1 cellular context compared by ENCODE assay signal in genomic region chr11:65388731-65389130, GRCh38.
TF ChIP-seq lines count a peak whose summit lies in the region.

No MANE protein-coding gene starts in this region.

TF ChIP-seq in HepG2, 621 proteins besides CTCF, POLR2A, EP300 and RAD21:
- no peak for TF ChIP-seq HOXA3 (CRISPR knock-in tag; IDR thresholded peaks at IDR 0.05)
- no peak for TF ChIP-seq ZNF12 (CRISPR knock-in tag; IDR thresholded peaks at IDR 0.05)
- TF ChIP-seq ZNF737 (CRISPR knock-in tag; IDR thresholded peaks at IDR 0.05; ENCODE audit: borderline replicate concordance): no peak
- TF ChIP-seq ZNF775 (CRISPR knock-in tag; IDR thresholded peaks at IDR 0.05; ENCODE audit: borderline replicate concordance): no peak
- no peak for TF ChIP-seq ZNF101 (CRISPR knock-in tag; IDR thresholded peaks at IDR 0.05; ENCODE audit: borderline replicate concordance, low read depth)
- no peak for TF ChIP-seq ZNF251 (CRISPR knock-in tag; IDR thresholded peaks at IDR 0.05)
- no peak for TF ChIP-seq MIXL1 (CRISPR knock-in tag; IDR thresholded peaks at IDR 0.05)
- no peak for TF ChIP-seq ZNF281 (CRISPR knock-in tag; IDR thresholded peaks at IDR 0.05; ENCODE audit: borderline replicate concordance)
- no peak for TF ChIP-seq ZNF576 (CRISPR knock-in tag; IDR thresholded peaks at IDR 0.05)
- no peak for TF ChIP-seq ZNF362 (CRISPR knock-in tag; IDR thresholded peaks at IDR 0.05; ENCODE audit: borderline replicate concordance)
- TF ChIP-seq PRDM10 (CRISPR knock-in tag; IDR thresholded peaks at IDR 0.05; ENCODE audit: low read depth): no peak
- TF ChIP-seq ZNF572 (CRISPR knock-in tag; IDR thresholded peaks at IDR 0.05): no peak
- no peak for TF ChIP-seq MYC (CRISPR knock-in tag; IDR thresholded peaks at IDR 0.05; ENCODE audit: borderline replicate concordance)
- TF ChIP-seq, protein P1, sequence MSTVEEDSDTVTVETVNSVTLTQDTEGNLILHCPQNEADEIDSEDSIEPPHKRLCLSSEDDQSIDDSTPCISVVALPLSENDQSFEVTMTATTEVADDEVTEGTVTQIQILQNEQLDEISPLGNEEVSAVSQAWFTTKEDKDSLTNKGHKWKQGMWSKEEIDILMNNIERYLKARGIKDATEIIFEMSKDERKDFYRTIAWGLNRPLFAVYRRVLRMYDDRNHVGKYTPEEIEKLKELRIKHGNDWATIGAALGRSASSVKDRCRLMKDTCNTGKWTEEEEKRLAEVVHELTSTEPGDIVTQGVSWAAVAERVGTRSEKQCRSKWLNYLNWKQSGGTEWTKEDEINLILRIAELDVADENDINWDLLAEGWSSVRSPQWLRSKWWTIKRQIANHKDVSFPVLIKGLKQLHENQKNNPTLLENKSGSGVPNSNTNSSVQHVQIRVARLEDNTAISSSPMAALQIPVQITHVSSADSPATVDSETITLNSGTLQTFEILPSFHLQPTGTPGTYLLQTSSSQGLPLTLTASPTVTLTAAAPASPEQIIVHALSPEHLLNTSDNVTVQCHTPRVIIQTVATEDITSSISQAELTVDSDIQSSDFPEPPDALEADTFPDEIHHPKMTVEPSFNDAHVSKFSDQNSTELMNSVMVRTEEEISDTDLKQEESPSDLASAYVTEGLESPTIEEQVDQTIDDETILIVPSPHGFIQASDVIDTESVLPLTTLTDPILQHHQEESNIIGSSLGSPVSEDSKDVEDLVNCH (CRISPR knock-in tag; IDR thresholded peaks at IDR 0.05): no peak
- TF ChIP-seq SAP130 (CRISPR knock-in tag; IDR thresholded peaks at IDR 0.05; ENCODE audit: low read depth): no peak
- TF ChIP-seq GATAD2A (CRISPR knock-in tag; IDR thresholded peaks at IDR 0.05): no peak
- TF ChIP-seq ZKSCAN5 (CRISPR knock-in tag; IDR thresholded peaks at IDR 0.05): no peak
- TF ChIP-seq PHF20 (CRISPR knock-in tag; IDR thresholded peaks at IDR 0.05): no peak
